ENCODE assay signal across 17 cellular contexts in the genomic region with DNA sequence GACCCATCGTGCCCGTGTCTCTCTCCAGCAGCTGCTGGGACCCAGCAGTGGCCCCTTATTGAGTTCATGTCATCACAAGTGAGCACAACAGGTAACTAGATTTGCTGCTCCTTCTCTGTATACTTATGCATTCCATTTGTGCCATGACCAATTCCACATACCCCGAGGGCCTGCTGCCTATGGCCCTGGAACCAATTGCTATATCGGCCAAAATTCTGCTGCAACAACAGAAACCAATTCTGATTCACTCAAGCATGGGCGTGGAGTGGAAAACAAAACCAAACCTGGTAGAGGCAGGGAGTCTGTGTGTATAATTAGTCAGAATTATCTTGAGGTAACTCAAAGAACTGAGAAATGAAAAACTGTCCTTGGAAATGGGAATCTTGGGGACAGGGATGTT.
DNase-seq lines count a peak whose midpoint lies in the region; ATAC-seq and TF ChIP-seq lines count a peak whose summit lies in the region.
"Had no signal": no experiment of that assay in that cellular context is flagged by ENCODE, and none has a peak within 500 bp of the region (broad histone marks: within the 10 kb centered on the region; RNA-seq: fewer than 3 reads in every experiment).

No MANE protein-coding gene starts in this region.

- DNase-seq in GM12865 (ENCODE audit: low read depth), result peak; percentile 28
- peak; percentile 74 for DNase-seq in PC-3
- peak; percentile 14 for DNase-seq in kidney glomerular epithelial cell (lab: John Stamatoyannopoulos, UW)
- DNase-seq in A673 (ENCODE audit: low spot score), result no peak
- DNase-seq in NCI-H1930 (lab: John Stamatoyannopoulos, UW), result no peak
- DNase-seq: Calu3; CD4-positive, alpha-beta T cell; DMS53; NCI-H1092; NCI-H187; NCI-H2171; NCI-H510A; NCI-H82; SK-N-SH had no signal

- peak overlapping the region in 8 of 11 experiments; percentile 52 to 79 (median 66); a peak in 16 of 22 replicates for H3K4me2 ChIP-seq in BLaER1 treated with 17β-estradiol and CSF1 and Interleukin-3, amounts not matched to agents 10 nM and 100 nM
- peak overlapping the region; percentile 44 for H3K4me2 ChIP-seq in PC-3 (ENCODE audit: low read length)
- H3K4me2 ChIP-seq: KMS-11, SK-N-SH had no signal

- H3K27me3 ChIP-seq in BLaER1 treated with 17β-estradiol and CSF1 and Interleukin-3, amounts not matched to agents 10 nM and 100 nM, result 0 out of 22 replicates have a peak, but pooled peaks cover 0 to 3% (median 0%) of the 10 kb centered on the region in 11 experiments
- H3K27me3 ChIP-seq in PC-3 (ENCODE audit: low read length) (no peaks in the 10 kb centered on the region), A673 (replicated peaks; ENCODE audit: insufficient read depth, low read depth, low read length, poor library complexity) (no peaks in the 10 kb centered on the region)

- intact Hi-C loops in PC-3 (cut with micrococcal nuclease), result no loop called here
- intact Hi-C loops in A673 (cut with micrococcal nuclease; ENCODE audit: unreplicated experiment), result no loop called here

- H3K4me3 ChIP-seq in BLaER1 treated with 17β-estradiol and CSF1 and Interleukin-3, amounts not matched to agents 10 nM and 100 nM, result no peak overlapping the region
- H3K4me3 ChIP-seq in GM12865 (ENCODE audit: low read depth, low read length) (no peak overlapping the region), PC-3 (ENCODE audit: low read length) (no peak overlapping the region), A673 (ENCODE audit: low read depth, low read length, poor library complexity, severe bottlenecking) (no peak overlapping the region)

- H3K79me2 ChIP-seq in PC-3 (ENCODE audit: low read length), result no peaks in the 10 kb centered on the region

- no peaks in the 10 kb centered on the region for H3F3A ChIP-seq in PC-3 (ENCODE audit: low read length, unreplicated experiment)

- TF ChIP-seq CTCF in GM12865 (IDR thresholded peaks at IDR 0.05; ENCODE audit: insufficient read depth, low read depth, low read length, missing control alignments) (no peak), PC-3 (conservative IDR thresholded peaks at IDR 0.05; ENCODE audit: low read depth, low read length) (no peak), A673 (conservative IDR thresholded peaks at IDR 0.05; ENCODE audit: low read depth, low read length) (no peak)

- H3K36me3 ChIP-seq in BLaER1 treated with 17β-estradiol and CSF1 and Interleukin-3, amounts not matched to agents 10 nM and 100 nM, result no peaks in the 10 kb centered on the region
- H3K36me3 ChIP-seq in PC-3 (ENCODE audit: low read depth, low read length), result no peaks in the 10 kb centered on the region
- H3K36me3 ChIP-seq in A673 (ENCODE audit: insufficient read depth, low read length, poor library complexity, severe bottlenecking), result no peaks in the 10 kb centered on the region

- BruUV-seq in PC-3 (replicated peaks; lab: Mats Ljungman, UMichigan) (no TSS peak), A673 (replicated peaks; lab: Mats Ljungman, UMichigan) (no TSS peak)

- H3K27ac ChIP-seq in BLaER1 treated with 17β-estradiol and CSF1 and Interleukin-3, amounts not matched to agents 10 nM and 100 nM, result no peak overlapping the region
- peak overlapping the region; percentile 70 for H3K27ac ChIP-seq in PC-3 (ENCODE audit: low read length)
- H3K27ac ChIP-seq in A673 (ENCODE audit: low read depth, low read length, poor library complexity, severe bottlenecking), result no peak overlapping the region
- H3K27ac ChIP-seq: KMS-11 had no signal

- no peak for ATAC-seq in PC-3
- ATAC-seq in GM19467 (IDR thresholded peaks at IDR 0.05; ENCODE audit: unreplicated experiment), result no peak

- H4K20me1 ChIP-seq in BLaER1 treated with 17β-estradiol and CSF1 and Interleukin-3, amounts not matched to agents 10 nM and 100 nM, result no peaks in the 10 kb centered on the region
- no peaks in the 10 kb centered on the region for H4K20me1 ChIP-seq in PC-3 (ENCODE audit: low read length)

- no peaks in the 10 kb centered on the region for H3K9me3 ChIP-seq in BLaER1 treated with 17β-estradiol and CSF1 and Interleukin-3, amounts not matched to agents 10 nM and 100 nM (replicated peaks in 1 of 11)
- H3K9me3 ChIP-seq in PC-3 (ENCODE audit: low read length), result no peaks in the 10 kb centered on the region
- H3K9me3 ChIP-seq in A673 (ENCODE audit: low read depth, low read length, poor library complexity, severe bottlenecking), result no peaks in the 10 kb centered on the region
- H3K9me3 ChIP-seq: SK-N-SH had no signal

- H3K9ac ChIP-seq in BLaER1 treated with 17β-estradiol and CSF1 and Interleukin-3, amounts not matched to agents 10 nM and 100 nM, result no peak overlapping the region
- H3K9ac ChIP-seq in PC-3 (ENCODE audit: low read length), result no peak overlapping the region
- H3K9ac ChIP-seq: KMS-11, SK-N-SH had no signal

- POLR2A ChIA-PET in PC-3 (lab: Charles Lee; ENCODE audit: unreplicated experiment), result no interaction called here
- POLR2A ChIA-PET in A673 (lab: Charles Lee; ENCODE audit: low non-redundant PET), result no interaction called here

- CTCF ChIA-PET in PC-3 (lab: Charles Lee), result no interaction called here
- CTCF ChIA-PET in A673 (lab: Charles Lee), result no interaction called here

- peaks cover 0 to 39% (median 31%) of the 10 kb centered on the region in 10 experiments; a peak in 15 of 20 replicates for H3K4me1 ChIP-seq in BLaER1 treated with 17β-estradiol and CSF1 and Interleukin-3, amounts not matched to agents 10 nM and 100 nM
- H3K4me1 ChIP-seq in PC-3 (ENCODE audit: insufficient read depth, low read length) (peaks cover 22% of the 10 kb centered on the region), A673 (ENCODE audit: insufficient read depth, low read length, poor library complexity, severe bottlenecking) (no peaks in the 10 kb centered on the region)

- H2AFZ ChIP-seq in PC-3 (ENCODE audit: low read length), result no peak overlapping the region

- no peaks in the 10 kb centered on the region for H3K9me2 ChIP-seq in PC-3 (replicated peaks; ENCODE audit: low read length)
- H3K9me2 ChIP-seq: SK-N-SH had no signal

Comparison
In these comparisons a context has a peak if more than half of its experiments do, and no peak if none do; other contexts are left out.
1. DNase-seq: peak in GM12865 (single experiment), PC-3 (single experiment) and kidney glomerular epithelial cell (single experiment); none in A673 (single experiment) and NCI-H1930 (0 of 2).